ENCODE assay signal across 35 cellular contexts in genomic region chr5:81808106-81808505, GRCh38.
"Had no signal": no experiment of that assay in that cellular context is flagged by ENCODE, and none has a peak within 500 bp of the region (broad histone marks: within the 10 kb centered on the region; RNA-seq: fewer than 3 reads in every experiment).

No MANE protein-coding gene starts in this region.

- H3K27ac ChIP-seq: KMS-11 had no signal

- H3K4me2 ChIP-seq: KMS-11 had no signal

- H3K36me3 ChIP-seq: MG63 had no signal

- DNase-seq: Kasumi-1, MG63, MM.1S, MV-4-11, NCI-H1048, NCI-H1092, NCI-H1092 treated with DMSO at 0.1 percent for 48 hours, NCI-H1105, NCI-H1105 treated with DMSO at 0.1 percent for 48 hours, NCI-H1417, NCI-H1417 treated with DMSO at 0.1 percent for 48 hours, NCI-H1436, NCI-H1436 treated with DMSO at 0.1 percent for 48 hours, NCI-H146, NCI-H1694, NCI-H1694 treated with DMSO at 0.1 percent for 48 hours, NCI-H187, NCI-H187 treated with DMSO at 0.1 percent for 48 hours, NCI-H1930, NCI-H2029, NCI-H2029 treated with DMSO at 0.1 percent for 48 hours, NCI-H2081, NCI-H2081 treated with DMSO at 0.1 percent for 48 hours, NCI-H2107, NCI-H2171, NCI-H2171 treated with DMSO at 0.1 percent for 48 hours, NCI-H2227 treated with DMSO at 0.1 percent for 48 hours, NCI-H226, NCI-H345, NCI-H446, NCI-H446 treated with DMSO at 0.1 percent for 48 hours, NCI-H510A, NCI-H510A treated with DMSO at 0.1 percent for 48 hours, NCI-H524 had no signal

- H3K9ac ChIP-seq: KMS-11 had no signal

- H3K27me3 ChIP-seq: MG63 had no signal

- H3K4me3 ChIP-seq: MG63 had no signal
